17 cellular contexts compared by ENCODE assay signal in genomic region chr1:43519287-43519686, GRCh38. TPM values are rescaled to one million over a fixed set of nuclear protein-coding genes. Genes with fewer than 3 reads are reported as not detected.
DNase-seq lines count a peak whose midpoint lies in the region; FAIRE-seq and TF ChIP-seq lines count a peak whose summit lies in the region.
"Had no signal": no experiment of that assay in that cellular context is flagged by ENCODE, and none has a peak within 500 bp of the region (broad histone marks: within the 10 kb centered on the region; RNA-seq: fewer than 3 reads in every experiment).

No MANE protein-coding gene starts in this region.

- no peak overlapping the region for H3K27ac Mint-ChIP-seq in osteocyte (ENCODE audit: unreplicated experiment)
- H3K27ac Mint-ChIP-seq: CD4-positive, alpha-beta T cell; GM23338 had no signal

- TF ChIP-seq CTCF in bronchial epithelial cell (IDR thresholded peaks at IDR 0.05; ENCODE audit: insufficient read depth, low read length, severe bottlenecking), result no peak
- no peak for TF ChIP-seq CTCF in osteocyte (IDR thresholded peaks at IDR 0.05)

- no peaks in the 10 kb centered on the region for H3K4me1 Mint-ChIP-seq in osteocyte (ENCODE audit: unreplicated experiment)

- peak; percentile 58 for FAIRE-seq in bronchial epithelial cell (lab: Jason Lieb, UNC)
- peak; percentile 52 for FAIRE-seq in urothelium cell line (lab: Jason Lieb, UNC)
- no peak for FAIRE-seq in RCC 7860 (lab: Jason Lieb, UNC)
- FAIRE-seq: A549, H54 had no signal

- no peak overlapping the region for H3K4me3 ChIP-seq in bronchial epithelial cell (ENCODE audit: low read depth, low read length)
- H3K4me3 ChIP-seq: A549, GM23338 had no signal

- H3K36me3 Mint-ChIP-seq in osteocyte (ENCODE audit: unreplicated experiment), result no peaks in the 10 kb centered on the region

- no peaks in the 10 kb centered on the region for H3K36me3 ChIP-seq in bronchial epithelial cell (ENCODE audit: control insufficient read depth, insufficient read depth, low read length)

- H3K27me3 Mint-ChIP-seq in osteocyte (ENCODE audit: unreplicated experiment), result peaks cover 8% of the 10 kb centered on the region

- peak; percentile 90 for DNase-seq in NCI-H82 (lab: John Stamatoyannopoulos, UW)
- DNase-seq in NCI-H82 treated with DMSO at 0.1 percent for 48 hours (lab: John Stamatoyannopoulos, UW; ENCODE audit: unreplicated experiment), result no peak
- DNase-seq in bronchial epithelial cell (ENCODE audit: low read depth), result no peak
- DNase-seq in mesenteric fat pad (ENCODE audit: low spot score), result peak; percentile 2
- DNase-seq in urothelium cell line (ENCODE audit: low spot score), result no peak
- DNase-seq in osteocyte (ENCODE audit: extremely low spot score, unreplicated experiment), result no peak
- no peak for DNase-seq in RCC 7860 (ENCODE audit: low spot score)
- DNase-seq in NK-92 treated with Interleukin-12 subunit alpha and Interleukin-12 subunit beta, amount 100 ng/mL, for 24 hours (lab: John Stamatoyannopoulos, UW), result no peak
- DNase-seq: AML-193; CD4-positive, alpha-beta T cell; DMS153; DMS79; GF-D8; HCEC 1CT had no signal

- no peaks in the 10 kb centered on the region for H3K27me3 ChIP-seq in bronchial epithelial cell (ENCODE audit: control insufficient read depth, insufficient read depth, low read length)

- H3K9me3 Mint-ChIP-seq in osteocyte (ENCODE audit: unreplicated experiment), result no peaks in the 10 kb centered on the region
- H3K9me3 Mint-ChIP-seq: CD4-positive, alpha-beta T cell; GM23338 had no signal

- no peak overlapping the region for H3K4me3 Mint-ChIP-seq in osteocyte (ENCODE audit: unreplicated experiment)
- H3K4me3 Mint-ChIP-seq: CD4-positive, alpha-beta T cell; GM23338 had no signal

RNA-seq across cellular contexts. Expression of gene PTPRF, which starts 11.4 kb away (rescaled TPM):
- total RNA-seq in bronchial epithelial cell (127 and 202 TPM in 2 replicates), mesenteric fat pad (270 TPM), osteocyte (37.3 and 45.1 TPM in 2 replicates)

Comparison
In these comparisons a context has a peak if more than half of its experiments do, and no peak if none do; other contexts are left out.
1. DNase-seq: peak in NCI-H82 (single experiment) and mesenteric fat pad (single experiment); none in NCI-H82 treated with DMSO at 0.1 percent for 48 hours (single experiment), bronchial epithelial cell (single experiment), urothelium cell line (single experiment), osteocyte (single experiment), RCC 7860 (single experiment) and NK-92 treated with Interleukin-12 subunit alpha and Interleukin-12 subunit beta, amount 100 ng/mL, for 24 hours (single experiment).